In genomic region chr10:124824507-124824906, GRCh38 we compare ENCODE assay signal across 21 cellular contexts. TPM values are rescaled to one million over a fixed set of nuclear protein-coding genes. Genes with fewer than 3 reads are reported as not detected.
A peak's percentile ranks its signal among the peaks of the same experiment; 100 is the strongest.
DNase-seq lines count a peak whose midpoint lies in the region; ATAC-seq, FAIRE-seq and TF ChIP-seq lines count a peak whose summit lies in the region.
"Had no signal": no experiment of that assay in that cellular context is flagged by ENCODE, and none has a peak within 500 bp of the region (broad histone marks: within the 10 kb centered on the region; RNA-seq: fewer than 3 reads in every experiment).

No MANE protein-coding gene starts in this region.

- peak in 3 of 4 donors; percentile 21 to 42 (median 40) for ATAC-seq in psoas muscle
- ATAC-seq: GM23338 had no signal

- H3K9me3 ChIP-seq in psoas muscle, result no peaks in the 10 kb centered on the region
- H3K9me3 ChIP-seq: BE2C, HAP-1, MG63 had no signal

- H3K4me3 ChIP-seq in bronchial epithelial cell (ENCODE audit: low read depth, low read length) (no peak overlapping the region), psoas muscle (no peak overlapping the region)
- H3K4me3 ChIP-seq: GM23338, HAP-1, MG63, PC-9 had no signal

- H3K4me1 ChIP-seq in psoas muscle, result peaks cover 12% of the 10 kb centered on the region
- H3K4me1 ChIP-seq: BE2C, HAP-1 had no signal

- intact Hi-C loops in psoas muscle (cut with DNase I), result no loop called here

- H3K36me3 ChIP-seq in bronchial epithelial cell (ENCODE audit: control insufficient read depth, insufficient read depth, low read length), result peaks cover 7% of the 10 kb centered on the region
- H3K36me3 ChIP-seq in psoas muscle (ENCODE audit: insufficient read depth in 1 of 2, low read depth in 1 of 2), result peaks cover 8 to 72% of the 10 kb centered on the region in 2 donors

- 93 to 100% (median 94%) methylated on average over 1 of the region's 1 CpG for WGBS in psoas muscle, 3 donors

- no peak for TF ChIP-seq POLR2A in H54 (IDR thresholded peaks at IDR 0.05; ENCODE audit: low read depth, low read length)

- no peak for TF ChIP-seq CTCF in C4-2B (conservative IDR thresholded peaks at IDR 0.05)
- no peak for TF ChIP-seq CTCF in bronchial epithelial cell (IDR thresholded peaks at IDR 0.05; ENCODE audit: insufficient read depth, low read length, severe bottlenecking)
- no peak for TF ChIP-seq CTCF in psoas muscle (IDR thresholded peaks at IDR 0.05)

- H3K27me3 ChIP-seq in bronchial epithelial cell (ENCODE audit: control insufficient read depth, insufficient read depth, low read length), result no peaks in the 10 kb centered on the region
- no peaks in the 10 kb centered on the region for H3K27me3 ChIP-seq in psoas muscle (ENCODE audit: insufficient read depth in 3 of 3, low read length in 2 of 3)
- H3K27me3 ChIP-seq: BE2C, MG63 had no signal

- H3K27ac ChIP-seq in C4-2B (peak overlapping the region; percentile 36; the same call in 1 of the 2 replicates), psoas muscle (peak overlapping the region; percentile 46)
- H3K27ac ChIP-seq: PC-9 had no signal

- peak; percentile 23 for FAIRE-seq in H54 (lab: Jason Lieb, UNC)
- no peak for FAIRE-seq in bronchial epithelial cell (lab: Jason Lieb, UNC)
- FAIRE-seq: D721Med had no signal

- DNase-seq in H54 (ENCODE audit: insufficient read length, low spot score), result no peak
- DNase-seq in bronchial epithelial cell (ENCODE audit: low read depth), result peak; percentile 36
- no peak for DNase-seq in psoas muscle
- DNase-seq in NCI-H510A (lab: John Stamatoyannopoulos, UW), result no peak
- DNase-seq in cerebellum (ENCODE audit: low spot score), result no peak
- no peak for DNase-seq in GM19238 (ENCODE audit: insufficient read length, low spot score)
- DNase-seq: BE2C; IMR-90; KG1; MG63; NCI-H2029; NCI-H446; NCI-H526; NCI-H82; NK-92 treated with Interleukin-12 subunit alpha and Interleukin-12 subunit beta, amount 100 ng/mL, for 24 hours; PC-9; Right ventricle myocardium superior had no signal

RNA-seq across cellular contexts. Expression of gene ABRAXAS2, which starts 22.9 kb away (rescaled TPM):
- total RNA-seq in bronchial epithelial cell (12.2 and 12.6 TPM in 2 replicates), psoas muscle (10 to 100 TPM; 17.0 to 25.7 (median 17.9) TPM), cerebellum (13.9 TPM)
- 10 to 100 TPM; 12.8 to 35.6 (median 17.2) TPM for polyA plus RNA-seq in psoas muscle

RNA-seq across cellular contexts. Expression of gene EEF1AKMT2, which starts 32.8 kb away (rescaled TPM):
- 16.5 and 21.1 TPM in 2 replicates for total RNA-seq in bronchial epithelial cell
- 10 to 100 TPM in 1 of 4 donors, 1 to 10 TPM in 3; 7.6 to 11.9 (median 9.5) TPM for total RNA-seq in psoas muscle
- polyA plus RNA-seq in psoas muscle, result 10 to 100 TPM in 1 of 3 donors, 1 to 10 TPM in 2; 3.3 to 10.6 (median 3.5) TPM
- 53.9 TPM for total RNA-seq in cerebellum
